In genomic region chr1:34166191-34167090, GRCh38 we compare ENCODE assay signal across 13 cellular contexts. TPM values are rescaled to one million over a fixed set of nuclear protein-coding genes. Genes with fewer than 3 reads are reported as not detected.
A peak's percentile ranks its signal among the peaks of the same experiment; 100 is the strongest.
DNase-seq lines count a peak whose midpoint lies in the region; ATAC-seq and TF ChIP-seq lines count a peak whose summit lies in the region.
"Had no signal": no experiment of that assay in that cellular context is flagged by ENCODE, and none has a peak within 500 bp of the region (broad histone marks: within the 10 kb centered on the region; RNA-seq: fewer than 3 reads in every experiment).

No MANE protein-coding gene starts in this region.

- H3K9ac ChIP-seq in H9 (ENCODE audit: extremely low read depth, insufficient read length, low read length) (peak overlapping the region; percentile 14), iPS-18a (ENCODE audit: low read length) (peak overlapping the region; percentile 90)

- no peak overlapping the region for H2AFZ ChIP-seq in H9 (ENCODE audit: low read length)

- peak overlapping the region; percentile 99 for H3K4me2 ChIP-seq in H9 (ENCODE audit: insufficient read depth, insufficient read length, low read length)

- H2BK12ac ChIP-seq in H9 (ENCODE audit: insufficient read length, low read depth, low read length), result no peak overlapping the region

- peaks cover 47% of the 10 kb centered on the region for H3K27me3 Mint-ChIP-seq in H9 (ENCODE audit: low read depth)

- peaks cover 2 to 3% (median 2%) of the 10 kb centered on the region in 3 experiments; a peak in 5 of 7 replicates for H3K36me3 Mint-ChIP-seq in H9 (ENCODE audit: insufficient read depth in 1 of 3, low read depth in 3 of 3)

- H2BK5ac ChIP-seq in H9 (ENCODE audit: insufficient read length, low read length), result no peak overlapping the region

- no peak overlapping the region for H2BK120ac ChIP-seq in H9 (ENCODE audit: low read depth, low read length, poor library complexity, severe bottlenecking)

- peak; percentile 82 for DNase-seq in H9
- peak in 55 of 56 donors; percentile 37 to 90 (median 78) for DNase-seq in amygdala (lab: John Stamatoyannopoulos, UW)
- no peak for DNase-seq in sigmoid colon
- DNase-seq in activated T-cell treated with anti-CD3 and anti-CD28 coated beads, Interleukin-2, amount 50 U/mL, for 1 hour, result no peak
- DNase-seq: activated naive CD8-positive, alpha-beta T cell treated with anti-CD3 and anti-CD28 coated beads, Interleukin-2, amount 50 U/mL, for 24 hours; GF-D8; HCEC 1CT; stimulated activated CD4-positive, alpha-beta T cell treated with anti-CD3 and anti-CD28 coated beads, Interleukin-12 subunit alpha, Interleukin-12 subunit beta, amount 100 ng/mL, for 4 hours had no signal

- TF ChIP-seq EP300 in sigmoid colon (IDR thresholded peaks at IDR 0.05), result no peak

- no peak overlapping the region for H2BK20ac ChIP-seq in H9 (ENCODE audit: low read depth, low read length, poor library complexity, severe bottlenecking)

- peaks cover 8% of the 10 kb centered on the region; the same call in 1 of the 2 replicates for H3K4me1 ChIP-seq in H9 (ENCODE audit: insufficient read depth, low read length)
- peaks cover 19% of the 10 kb centered on the region for H3K4me1 ChIP-seq in iPS-18a (ENCODE audit: control insufficient read depth, low read depth, low read length)
- peaks cover 0 to 46% (median 44%) of the 10 kb centered on the region in 4 donors for H3K4me1 ChIP-seq in sigmoid colon

- peak overlapping the region; percentile 63 to 92 for H3K4me3 Mint-ChIP-seq in H9
- H3K4me3 Mint-ChIP-seq: activated naive CD8-positive, alpha-beta T cell treated with anti-CD3 and anti-CD28 coated beads, Interleukin-2, amount 50 U/mL, for 24 hours; stimulated activated naive CD8-positive, alpha-beta T cell treated with anti-CD3 and anti-CD28 coated beads, Interleukin-15, Interleukin-2, amounts not matched to agents 100 ng/mL and 50 ng/mL, for 24 hours had no signal

- H3K18ac ChIP-seq in H9 (ENCODE audit: insufficient read length, low read depth, low read length), result peak overlapping the region; percentile 69

- peak overlapping the region; percentile 73 to 90 (median 75); a peak in 5 of 7 replicates for H3K27ac Mint-ChIP-seq in H9
- H3K27ac Mint-ChIP-seq: activated naive CD8-positive, alpha-beta T cell treated with anti-CD3 and anti-CD28 coated beads, Interleukin-2, amount 50 U/mL, for 24 hours; stimulated activated naive CD8-positive, alpha-beta T cell treated with anti-CD3 and anti-CD28 coated beads, Interleukin-15, Interleukin-2, amounts not matched to agents 100 ng/mL and 50 ng/mL, for 24 hours had no signal

- intact Hi-C loops in sigmoid colon (cut with DNase I), result no loop called here

- no peak overlapping the region for H2BK15ac ChIP-seq in H9 (ENCODE audit: low read depth, low read length)

- H3K9me3 Mint-ChIP-seq in H9, result peaks cover 0 to 2% of the 10 kb centered on the region in 2 experiments; a peak in 1 of 5 replicates
- H3K9me3 Mint-ChIP-seq: activated naive CD8-positive, alpha-beta T cell treated with anti-CD3 and anti-CD28 coated beads, Interleukin-2, amount 50 U/mL, for 24 hours; stimulated activated naive CD8-positive, alpha-beta T cell treated with anti-CD3 and anti-CD28 coated beads, Interleukin-15, Interleukin-2, amounts not matched to agents 100 ng/mL and 50 ng/mL, for 24 hours had no signal

- TF ChIP-seq POLR2A in sigmoid colon (IDR thresholded peaks at IDR 0.05), result no peak

- ATAC-seq in GM18873 (IDR thresholded peaks at IDR 0.05; ENCODE audit: low FRiP score, unreplicated experiment), result no peak
- no peak for ATAC-seq in GM21786 (IDR thresholded peaks at IDR 0.05; ENCODE audit: unreplicated experiment)
- ATAC-seq: activated naive CD8-positive, alpha-beta T cell treated with anti-CD3 and anti-CD28 coated beads, Interleukin-2, amount 50 U/mL, for 24 hours; esophagus mucosa had no signal

- H3K9me3 ChIP-seq in H9 (ENCODE audit: control insufficient read depth, low read depth, low read length) (no peaks in the 10 kb centered on the region), iPS-18a (ENCODE audit: control insufficient read depth, low read depth, low read length) (no peaks in the 10 kb centered on the region), sigmoid colon (no peaks in the 10 kb centered on the region)

- H3K27ac ChIP-seq in H9 (ENCODE audit: insufficient read length, low read depth, low read length) (no peak overlapping the region), iPS-18a (ENCODE audit: low read length) (peak overlapping the region; percentile 85), sigmoid colon (no peak overlapping the region)

- H3K4me3 ChIP-seq in iPS-18a (ENCODE audit: low read length) (peak overlapping the region; percentile 88), sigmoid colon (peak overlapping the region in 3 of 4 donors; percentile 17 to 27 (median 20))

- no peak overlapping the region for H4K8ac ChIP-seq in H9 (replicated peaks; ENCODE audit: insufficient read length, low read depth, low read length)

- no peaks in the 10 kb centered on the region for H3K79me1 ChIP-seq in H9 (ENCODE audit: insufficient read depth, low read depth, low read length, poor library complexity, severe bottlenecking)

- no peaks in the 10 kb centered on the region for H4K20me1 ChIP-seq in H9 (ENCODE audit: control insufficient read depth, insufficient read depth, insufficient read length)

- no peak overlapping the region for H3K56ac ChIP-seq in H9 (ENCODE audit: insufficient read length, low read depth, low read length)

- no peaks in the 10 kb centered on the region for H3K27me3 ChIP-seq in H9 (ENCODE audit: insufficient read depth, low read length)
- peaks cover 6% of the 10 kb centered on the region for H3K27me3 ChIP-seq in iPS-18a (ENCODE audit: control insufficient read depth, insufficient read depth, low read length)
- peaks cover 24 to 87% (median 64%) of the 10 kb centered on the region in 3 donors for H3K27me3 ChIP-seq in sigmoid colon

- no peaks in the 10 kb centered on the region for H3K36me3 ChIP-seq in iPS-18a (ENCODE audit: control insufficient read depth, low read depth, low read length)
- no peaks in the 10 kb centered on the region for H3K36me3 ChIP-seq in sigmoid colon

- peak overlapping the region; percentile 85 for H3K14ac ChIP-seq in H9 (ENCODE audit: insufficient read depth, low read length)

- no peak overlapping the region for H3T11ph ChIP-seq in H9 (ENCODE audit: low read length)

- no peak overlapping the region for H2AK5ac ChIP-seq in H9 (ENCODE audit: insufficient read length, low read length)

- no peak overlapping the region for H4K91ac ChIP-seq in H9 (ENCODE audit: insufficient read length, low read depth, low read length)

- H3K79me2 ChIP-seq in H9 (ENCODE audit: insufficient read depth, low read length), result peaks cover 2% of the 10 kb centered on the region; the same call in 1 of the 2 replicates

- H3K4ac ChIP-seq in H9 (ENCODE audit: low read depth, low read length), result no peak overlapping the region

- H4K5ac ChIP-seq in H9 (ENCODE audit: insufficient read length, low read depth, low read length), result no peak overlapping the region

- WGBS in H9 (ENCODE audit: extremely low coverage, insufficient read length, low lambda C conversion rate), result no CpG with 5 or more reads among the region's 47 CpGs
- WGBS in sigmoid colon, 2 donors, result 6 to 10% methylated on average over 47 of the region's 47 CpGs

- TF ChIP-seq CTCF in H9 (conservative IDR thresholded peaks at IDR 0.05) (no peak), sigmoid colon (IDR thresholded peaks at IDR 0.05) (no peak)

- H3K23ac ChIP-seq in H9 (ENCODE audit: insufficient read length, low read depth, low read length), result no peak overlapping the region

- peaks cover 32 to 42% of the 10 kb centered on the region in 2 experiments for H3K4me1 Mint-ChIP-seq in H9

- H3K23me2 ChIP-seq in H9 (ENCODE audit: insufficient read length, low read depth, low read length, poor library complexity, severe bottlenecking), result peaks cover 43% of the 10 kb centered on the region

RNA-seq across cellular contexts. Expression of gene CSMD2, which starts 1.4 kb away (rescaled TPM):
- total RNA-seq in H9 (2021) (5.2 and 6.4 TPM in 2 replicates), sigmoid colon (under 1 TPM; under 0.01 to 0.83 (median 0.22) TPM)
- polyA plus RNA-seq in sigmoid colon, result under 1 TPM; under 0.01 to 0.25 (median under 0.01) TPM

RNA-seq across cellular contexts. Expression of gene C1orf94, which starts 10.3 kb away (rescaled TPM):
- total RNA-seq in H9 (2021) (0.98 and 1.9 TPM in 2 replicates), sigmoid colon (not detected)
- polyA plus RNA-seq in sigmoid colon, result not detected
- total RNA-seq: esophagus mucosa had no signal

Comparison
In these comparisons a context has a peak if more than half of its experiments do, and no peak if none do; other contexts are left out.
1. DNase-seq: peak in H9 (single experiment) and amygdala (55 of 56); none in sigmoid colon (single experiment) and activated T-cell treated with anti-CD3 and anti-CD28 coated beads, Interleukin-2, amount 50 U/mL, for 1 hour (single experiment).